ENCODE assay signal across 14 cellular contexts in genomic region chr1:24954631-24955030, GRCh38. TPM values are rescaled to one million over a fixed set of nuclear protein-coding genes. Genes with fewer than 3 reads are reported as not detected.
DNase-seq lines count a peak whose midpoint lies in the region; ATAC-seq, FAIRE-seq and TF ChIP-seq lines count a peak whose summit lies in the region.
"Had no signal": no experiment of that assay in that cellular context is flagged by ENCODE, and none has a peak within 500 bp of the region (broad histone marks: within the 10 kb centered on the region; RNA-seq: fewer than 3 reads in every experiment).

No MANE protein-coding gene starts in this region.

- H2AFZ ChIP-seq in OCI-LY3 (ENCODE audit: low read depth, low read length) (no peak overlapping the region), astrocyte (ENCODE audit: low read depth, low read length) (no peak overlapping the region)

- intact Hi-C loops in spleen (cut with DNase I; ENCODE audit: low total_unique reads) = no loop called here

- H3K4me3 ChIP-seq in OCI-LY3 (ENCODE audit: low read length) (no peak overlapping the region), astrocyte (ENCODE audit: insufficient read depth, low read depth, low read length) (no peak overlapping the region), spleen (no peak overlapping the region)
- H3K4me3 ChIP-seq: tibial artery had no signal

- H3K36me3 Mint-ChIP-seq in astrocyte (ENCODE audit: low read depth, unreplicated experiment) = peaks cover 2% of the 10 kb centered on the region

- no peak overlapping the region for H3K9ac ChIP-seq in OCI-LY3 (ENCODE audit: low read length)
- H3K9ac ChIP-seq in astrocyte (ENCODE audit: low read length) = no peak overlapping the region

- ATAC-seq in activated CD4-positive, CD25-positive, alpha-beta regulatory T cell treated with anti-CD3 and anti-CD28 coated beads, Interleukin-2, amount 50 U/mL, for 24 hours = peak; percentile 3 to 4
- no peak for ATAC-seq in GM19351 (IDR thresholded peaks at IDR 0.05; ENCODE audit: unreplicated experiment)
- ATAC-seq: left lobe of liver had no signal

- H3K4me2 ChIP-seq in OCI-LY3 (ENCODE audit: low read length) (0 out of 2 replicates have a peak overlapping the region, but pooled peaks have one; percentile 3), astrocyte (ENCODE audit: low read length) (peak overlapping the region; percentile 63)

- FAIRE-seq in astrocyte (lab: Jason Lieb, UNC) = no peak
- FAIRE-seq: A204.1 had no signal

- no peaks in the 10 kb centered on the region for H4K20me1 ChIP-seq in OCI-LY3 (ENCODE audit: insufficient read depth, low read length)
- no peaks in the 10 kb centered on the region for H4K20me1 ChIP-seq in astrocyte (ENCODE audit: insufficient read depth, low read length)

- no peak overlapping the region for H3K4me3 Mint-ChIP-seq in astrocyte (ENCODE audit: unreplicated experiment)

- peaks cover 5% of the 10 kb centered on the region for H3K27me3 Mint-ChIP-seq in astrocyte (ENCODE audit: low read depth, unreplicated experiment)

- H3K27me3 ChIP-seq in OCI-LY3 (ENCODE audit: low read depth, low read length) = no peaks in the 10 kb centered on the region; the same call in 1 of the 2 replicates
- H3K27me3 ChIP-seq in astrocyte (ENCODE audit: insufficient read depth, low read length) = no peaks in the 10 kb centered on the region
- H3K27me3 ChIP-seq in spleen (replicated peaks in 1 of 7) = peaks cover 0 to 3% (median 0%) of the 10 kb centered on the region in 7 donors

- H3K27ac ChIP-seq in OCI-LY3 (ENCODE audit: low read length) = no peak overlapping the region
- H3K27ac ChIP-seq in astrocyte (ENCODE audit: low read depth, low read length) = no peak overlapping the region
- H3K27ac ChIP-seq in spleen = peak overlapping the region in 3 of 8 donors; percentile 26 to 36 (median 31)
- H3K27ac ChIP-seq: tibial artery had no signal

- WGBS in spleen, 5 donors = 81 to 90% (median 86%) methylated on average over 11 of the region's 11 CpGs

- no peaks in the 10 kb centered on the region for H3K9me3 Mint-ChIP-seq in astrocyte (ENCODE audit: unreplicated experiment)

- peaks cover 24% of the 10 kb centered on the region for H3K4me1 Mint-ChIP-seq in astrocyte (ENCODE audit: low read depth, unreplicated experiment)

- H3K9me3 ChIP-seq in OCI-LY3 (ENCODE audit: insufficient read depth, low read length) (no peaks in the 10 kb centered on the region), astrocyte (ENCODE audit: insufficient read depth, low read depth, low read length) (no peaks in the 10 kb centered on the region), spleen (no peaks in the 10 kb centered on the region)
- H3K9me3 ChIP-seq: tibial artery had no signal

- no peak for DNase-seq in activated CD4-positive, CD25-positive, alpha-beta regulatory T cell (lab: John Stamatoyannopoulos, UW)
- DNase-seq in astrocyte (ENCODE audit: low read depth) (no peak), spleen (peak; percentile 71), T-helper 9 cell (no peak), kidney glomerular epithelial cell (lab: John Stamatoyannopoulos, UW) (no peak)
- DNase-seq: hippocampal formation, NCI-H1048, tibial artery had no signal

- peaks cover 44% of the 10 kb centered on the region for H3K4me1 ChIP-seq in OCI-LY3 (ENCODE audit: low read length)
- peaks cover 21% of the 10 kb centered on the region for H3K4me1 ChIP-seq in astrocyte (ENCODE audit: insufficient read depth, low read length)
- H3K4me1 ChIP-seq in spleen = peaks cover 3 to 68% (median 57%) of the 10 kb centered on the region in 6 donors
- H3K4me1 ChIP-seq: tibial artery had no signal

- H3K27ac Mint-ChIP-seq in astrocyte (ENCODE audit: unreplicated experiment) = peak overlapping the region; percentile 67

- TF ChIP-seq CTCF in OCI-LY3 (IDR thresholded peaks at IDR 0.05; ENCODE audit: low read depth, low read length) = no peak
- no peak for TF ChIP-seq CTCF in astrocyte (IDR thresholded peaks at IDR 0.05; ENCODE audit: insufficient read depth, low read depth, low read length)
- no peak for TF ChIP-seq CTCF in spleen (IDR thresholded peaks at IDR 0.05 in 8 of 11, conservative IDR thresholded peaks at IDR 0.05 in 3 of 11)

- no peak for TF ChIP-seq POLR2A in spleen (IDR thresholded peaks at IDR 0.05)

- H3K79me2 ChIP-seq in OCI-LY3 (ENCODE audit: low read length) (no peaks in the 10 kb centered on the region), astrocyte (ENCODE audit: insufficient read depth, low read length) (no peaks in the 10 kb centered on the region)

- no peaks in the 10 kb centered on the region for H3K36me3 ChIP-seq in OCI-LY3 (replicated peaks; ENCODE audit: low read depth, low read length)
- no peaks in the 10 kb centered on the region for H3K36me3 ChIP-seq in astrocyte (ENCODE audit: insufficient read depth, low read length)
- H3K36me3 ChIP-seq in spleen = no peaks in the 10 kb centered on the region
- H3K36me3 ChIP-seq: tibial artery had no signal

RNA-seq across cellular contexts. Expression of gene RUNX3, which starts 24.6 kb away (rescaled TPM):
- total RNA-seq in astrocyte (2.1 and 2.5 TPM in 2 replicates), spleen (10 to 100 TPM; 38.1 to 76.3 (median 52.3) TPM)
- polyA plus RNA-seq in spleen = 10 to 100 TPM; 17.3 to 22.1 (median 18.2) TPM
- total RNA-seq: dermis microvascular lymphatic vessel endothelial cell had no signal

Comparison
In these comparisons a context has a peak if more than half of its experiments do, and no peak if none do; other contexts are left out.
1. RNA of gene RUNX3, which starts 24.6 kb away (total RNA-seq): 38.1 to 76.3 TPM in spleen; 2.1 to 2.5 TPM in astrocyte; every median in the first group is over 10 times any median in the second.